8 cellular contexts compared by ENCODE assay signal in genomic region chr9:36102742-36103495, GRCh38. TPM values are rescaled to one million over a fixed set of nuclear protein-coding genes. Genes with fewer than 3 reads are reported as not detected.
DNase-seq lines count a peak whose midpoint lies in the region; ATAC-seq and FAIRE-seq lines count a peak whose summit lies in the region.

No MANE protein-coding gene starts in this region.

- no peak for ATAC-seq in HG03095 (IDR thresholded peaks at IDR 0.05; ENCODE audit: unreplicated experiment)

- H3K27me3 ChIP-seq in small intestine (ENCODE audit: control insufficient read depth in 2 of 2, insufficient read depth in 2 of 2, low read length in 2 of 2), result no peaks in the 10 kb centered on the region

- no peaks in the 10 kb centered on the region for H3K9me3 ChIP-seq in small intestine (ENCODE audit: control insufficient read depth, low read depth)

- no peaks in the 10 kb centered on the region for H3K4me1 ChIP-seq in small intestine (ENCODE audit: control insufficient read depth in 2 of 2, insufficient read depth in 1 of 2, low read depth in 1 of 2, low read length in 1 of 2)

- H3K4me3 ChIP-seq in small intestine (ENCODE audit: low read depth in 1 of 2, low read length in 2 of 2), result no peak overlapping the region

- WGBS in small intestine, 3 donors, result 70 to 80% (median 75%) methylated on average over 10 of the region's 10 CpGs

- no peak for FAIRE-seq in small intestine (lab: Jason Lieb, UNC)

- no peaks in the 10 kb centered on the region for H3K36me3 ChIP-seq in small intestine (ENCODE audit: control insufficient read depth in 2 of 2, insufficient read depth in 2 of 2, low read length in 2 of 2)

- no peak overlapping the region for H3K27ac ChIP-seq in small intestine (ENCODE audit: low read depth in 1 of 2, low read length in 1 of 2)

- peak; percentile 78 for DNase-seq in D341Med (ENCODE audit: low spot score)
- DNase-seq in H4 (ENCODE audit: low spot score), result peak; percentile 86
- DNase-seq in NCI-H1694 (lab: John Stamatoyannopoulos, UW), result peak; percentile 83
- DNase-seq in T-helper 9 cell, result peak; percentile 84
- peak; percentile 77 for DNase-seq in astrocyte of the hippocampus (ENCODE audit: low read depth, low spot score)
- DNase-seq in hippocampal formation (lab: John Stamatoyannopoulos, UW), result peak; percentile 62 to 78
- DNase-seq in small intestine, result peak; percentile 86

RNA-seq across cellular contexts. Expression of gene GLIPR2, which starts 33.6 kb away (rescaled TPM):
- total RNA-seq in H4 (2014; rRNA removed; shearing (Covaris generic)), result 5.5 and 9.7 TPM in 2 replicates
- polyA plus RNA-seq in small intestine, result 10 to 100 TPM in 2 of 3 donors, 1 to 10 TPM in 1; 3.4 to 22.3 (median 13.0) TPM
